ENCODE assay signal across 1 cellular context in the genomic region with DNA sequence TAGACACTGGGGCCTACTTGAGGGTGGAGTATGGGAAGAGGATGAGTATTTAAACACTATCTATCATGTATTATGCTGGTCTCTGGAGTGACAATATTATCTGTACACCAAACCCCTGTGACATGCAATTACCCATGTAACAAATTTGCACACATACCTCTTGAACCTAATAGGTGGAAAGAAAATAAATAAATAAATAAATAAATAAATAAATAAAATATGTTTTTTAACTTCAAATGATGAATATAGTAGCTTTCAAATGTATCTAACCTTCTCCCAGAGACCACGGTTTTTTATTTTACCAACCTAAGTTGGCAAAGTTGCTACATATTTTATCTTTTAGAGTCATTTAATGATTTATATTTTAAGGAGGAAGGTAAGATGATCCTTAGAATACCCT.
A peak's percentile ranks its signal among the peaks of the same experiment; 100 is the strongest.
TF ChIP-seq lines count a peak whose summit lies in the region.

No MANE protein-coding gene starts in this region.

TF ChIP-seq in HEK293, 187 proteins besides CTCF, POLR2A, EP300 and RAD21 (continued from another document):
- TF ChIP-seq, protein P1, sequence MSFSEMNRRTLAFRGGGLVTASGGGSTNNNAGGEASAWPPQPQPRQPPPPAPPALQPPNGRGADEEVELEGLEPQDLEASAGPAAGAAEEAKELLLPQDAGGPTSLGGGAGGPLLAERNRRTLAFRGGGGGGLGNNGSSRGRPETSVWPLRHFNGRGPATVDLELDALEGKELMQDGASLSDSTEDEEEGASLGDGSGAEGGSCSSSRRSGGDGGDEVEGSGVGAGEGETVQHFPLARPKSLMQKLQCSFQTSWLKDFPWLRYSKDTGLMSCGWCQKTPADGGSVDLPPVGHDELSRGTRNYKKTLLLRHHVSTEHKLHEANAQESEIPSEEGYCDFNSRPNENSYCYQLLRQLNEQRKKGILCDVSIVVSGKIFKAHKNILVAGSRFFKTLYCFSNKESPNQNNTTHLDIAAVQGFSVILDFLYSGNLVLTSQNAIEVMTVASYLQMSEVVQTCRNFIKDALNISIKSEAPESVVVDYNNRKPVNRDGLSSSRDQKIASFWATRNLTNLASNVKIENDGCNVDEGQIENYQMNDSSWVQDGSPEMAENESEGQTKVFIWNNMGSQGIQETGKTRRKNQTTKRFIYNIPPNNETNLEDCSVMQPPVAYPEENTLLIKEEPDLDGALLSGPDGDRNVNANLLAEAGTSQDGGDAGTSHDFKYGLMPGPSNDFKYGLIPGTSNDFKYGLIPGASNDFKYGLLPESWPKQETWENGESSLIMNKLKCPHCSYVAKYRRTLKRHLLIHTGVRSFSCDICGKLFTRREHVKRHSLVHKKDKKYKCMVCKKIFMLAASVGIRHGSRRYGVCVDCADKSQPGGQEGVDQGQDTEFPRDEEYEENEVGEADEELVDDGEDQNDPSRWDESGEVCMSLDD (tag by site-specific recombination; IDR thresholded peaks at IDR 0.05) = no peak
- TF ChIP-seq, protein P2, sequence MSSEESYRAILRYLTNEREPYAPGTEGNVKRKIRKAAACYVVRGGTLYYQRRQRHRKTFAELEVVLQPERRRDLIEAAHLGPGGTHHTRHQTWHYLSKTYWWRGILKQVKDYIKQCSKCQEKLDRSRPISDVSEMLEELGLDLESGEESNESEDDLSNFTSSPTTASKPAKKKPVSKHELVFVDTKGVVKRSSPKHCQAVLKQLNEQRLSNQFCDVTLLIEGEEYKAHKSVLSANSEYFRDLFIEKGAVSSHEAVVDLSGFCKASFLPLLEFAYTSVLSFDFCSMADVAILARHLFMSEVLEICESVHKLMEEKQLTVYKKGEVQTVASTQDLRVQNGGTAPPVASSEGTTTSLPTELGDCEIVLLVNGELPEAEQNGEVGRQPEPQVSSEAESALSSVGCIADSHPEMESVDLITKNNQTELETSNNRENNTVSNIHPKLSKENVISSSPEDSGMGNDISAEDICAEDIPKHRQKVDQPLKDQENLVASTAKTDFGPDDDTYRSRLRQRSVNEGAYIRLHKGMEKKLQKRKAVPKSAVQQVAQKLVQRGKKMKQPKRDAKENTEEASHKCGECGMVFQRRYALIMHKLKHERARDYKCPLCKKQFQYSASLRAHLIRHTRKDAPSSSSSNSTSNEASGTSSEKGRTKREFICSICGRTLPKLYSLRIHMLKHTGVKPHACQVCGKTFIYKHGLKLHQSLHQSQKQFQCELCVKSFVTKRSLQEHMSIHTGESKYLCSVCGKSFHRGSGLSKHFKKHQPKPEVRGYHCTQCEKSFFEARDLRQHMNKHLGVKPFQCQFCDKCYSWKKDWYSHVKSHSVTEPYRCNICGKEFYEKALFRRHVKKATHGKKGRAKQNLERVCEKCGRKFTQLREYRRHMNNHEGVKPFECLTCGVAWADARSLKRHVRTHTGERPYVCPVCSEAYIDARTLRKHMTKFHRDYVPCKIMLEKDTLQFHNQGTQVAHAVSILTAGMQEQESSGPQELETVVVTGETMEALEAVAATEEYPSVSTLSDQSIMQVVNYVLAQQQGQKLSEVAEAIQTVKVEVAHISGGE (tag by site-specific recombination; conservative IDR thresholded peaks at IDR 0.05; ENCODE audit: low read depth) = peak; percentile 55
- TF ChIP-seq ZNF580 (tag by site-specific recombination; IDR thresholded peaks at IDR 0.05) = no peak
- TF ChIP-seq ZNF169 (tag by site-specific recombination; IDR thresholded peaks at IDR 0.05) = no peak
- TF ChIP-seq ZBTB8A (tag by site-specific recombination; IDR thresholded peaks at IDR 0.05) = 0 out of 2 replicates have a peak, but pooled peaks have one; percentile 33
- no peak for TF ChIP-seq ZBTB7A (tag by site-specific recombination; IDR thresholded peaks at IDR 0.05; ENCODE audit: low read depth)
- TF ChIP-seq KLF9 (tag by site-specific recombination; IDR thresholded peaks at IDR 0.05; ENCODE audit: low read depth) = no peak
- TF ChIP-seq ZNF521 (tag by site-specific recombination; IDR thresholded peaks at IDR 0.05) = no peak
- peak; percentile 63 for TF ChIP-seq ZNF555 (tag by site-specific recombination; conservative IDR thresholded peaks at IDR 0.05)
- peak; percentile 65 for TF ChIP-seq ZNF426 (tag by site-specific recombination; IDR thresholded peaks at IDR 0.05)
- no peak for TF ChIP-seq ZNF629 (tag by site-specific recombination; IDR thresholded peaks at IDR 0.05)
TF ChIP-seq in HEK293: peak in this region for 6.
